Comparison of ENCODE assay signal across 26 cellular contexts in the genomic region with DNA sequence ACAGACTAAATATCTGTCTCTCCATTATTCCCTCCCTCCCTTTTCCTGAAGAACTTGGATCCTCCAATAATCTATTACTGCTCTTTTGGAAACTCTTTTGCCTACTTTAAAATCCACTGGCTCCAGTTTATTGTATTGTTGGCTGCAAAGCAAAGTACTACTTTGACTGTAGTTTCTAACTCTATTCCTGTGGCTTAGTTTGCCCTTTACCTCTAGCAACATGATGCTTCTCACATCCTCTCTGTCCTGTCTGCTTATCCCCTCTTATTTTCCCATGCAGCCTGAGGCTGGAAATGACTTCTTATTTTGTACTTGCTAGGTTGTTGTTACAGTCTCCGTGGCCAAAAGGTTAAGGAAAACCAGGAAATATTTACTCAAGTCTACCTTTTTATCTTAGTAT.
"Had no signal": no experiment of that assay in that cellular context is flagged by ENCODE, and none has a peak within 500 bp of the region (broad histone marks: within the 10 kb centered on the region; RNA-seq: fewer than 3 reads in every experiment).

No MANE protein-coding gene starts in this region.

- H3K27me3 ChIP-seq: esophagus squamous epithelium, heart right ventricle, neural progenitor cell, testis, transverse colon had no signal

- H3K4me1 ChIP-seq: esophagus squamous epithelium, heart right ventricle, neural progenitor cell, parathyroid adenoma, psoas muscle, testis, transverse colon had no signal

- H3K4me3 Mint-ChIP-seq: activated CD4-positive, alpha-beta memory T cell treated with anti-CD3 and anti-CD28 coated beads for 36 hours; activated naive CD4-positive, alpha-beta T cell treated with anti-CD3 and anti-CD28 coated beads, Interleukin-2, amount 10 ng/mL, durations not matched to agents 7 days and 5 days; activated T-helper 1 cell treated with anti-CD3 and anti-CD28 coated beads, Interleukin-12 subunit alpha, Interleukin-12 subunit beta, Interleukin-2, Interleukin-4 antibody, amounts not matched to agents 30 ng/mL and 10 ng/mL and 1 ng/mL, durations not matched to agents 14 hours and 24 hours and 36 hours; central memory CD8-positive, alpha-beta T cell; dendritic cell treated with granulocyte-macrophage colony-stimulating factor and Interleukin-4, amounts not matched to agents 40 ng/mL and 50 ng/mL, for 4 days; naive thymus-derived CD8-positive, alpha-beta T cell; neural progenitor cell had no signal

- DNase-seq: activated CD4-positive, alpha-beta memory T cell treated with anti-CD3 and anti-CD28 coated beads for 36 hours; activated CD4-positive, alpha-beta T cell treated with anti-CD3 and anti-CD28 coated beads for 4 hours; activated CD8-positive, alpha-beta memory T cell treated with anti-CD3 and anti-CD28 coated beads, Interleukin-2, amount 50 U/mL, for 4 hours; activated gamma-delta T cell; activated naive CD4-positive, alpha-beta T cell treated with anti-CD3 and anti-CD28 coated beads, Interleukin-2, amount 10 ng/mL, durations not matched to agents 7 days and 5 days; activated T-cell treated with anti-CD3 and anti-CD28 coated beads, Interleukin-2, amount 50 U/mL, for 1 hour; amygdala; esophagus squamous epithelium; foreskin melanocyte; heart right ventricle; midbrain; naive thymus-derived CD8-positive, alpha-beta T cell; occipital lobe; psoas muscle; stimulated activated CD4-positive, alpha-beta T cell treated with anti-CD3 and anti-CD28 coated beads, Interleukin-15, amount 100 ng/mL, for 24 hours; stimulated activated CD4-positive, alpha-beta T cell treated with anti-CD3 and anti-CD28 coated beads, Interleukin-2, amount 100 ng/mL, for 24 hours; stimulated activated naive CD4-positive, alpha-beta T cell treated with Interleukin-2 at 50 U/mL for 16 hours; testis; transverse colon had no signal

- H3K27me3 Mint-ChIP-seq: activated naive CD4-positive, alpha-beta T cell treated with anti-CD3 and anti-CD28 coated beads, Interleukin-2, amount 10 ng/mL, durations not matched to agents 7 days and 5 days; central memory CD8-positive, alpha-beta T cell; dendritic cell treated with granulocyte-macrophage colony-stimulating factor and Interleukin-4, amounts not matched to agents 40 ng/mL and 50 ng/mL, for 4 days; naive thymus-derived CD8-positive, alpha-beta T cell had no signal

- H3K4me3 ChIP-seq: esophagus squamous epithelium, heart right ventricle, neural progenitor cell, psoas muscle, smooth muscle cell, testis, transverse colon had no signal

- H3K4me2 ChIP-seq: neural progenitor cell, smooth muscle cell had no signal

- H3K9me3 ChIP-seq: psoas muscle, testis had no signal

- H3K27ac ChIP-seq: epithelial cell of prostate, esophagus squamous epithelium, heart right ventricle, neural progenitor cell, parathyroid adenoma, psoas muscle, testis, transverse colon had no signal

- ATAC-seq: heart right ventricle; naive thymus-derived CD8-positive, alpha-beta T cell; psoas muscle had no signal

- H3K4me1 Mint-ChIP-seq: neural progenitor cell had no signal

- H3K79me2 ChIP-seq: parathyroid adenoma had no signal

- H3K27ac Mint-ChIP-seq: activated CD4-positive, alpha-beta memory T cell treated with anti-CD3 and anti-CD28 coated beads for 36 hours; activated naive CD4-positive, alpha-beta T cell treated with anti-CD3 and anti-CD28 coated beads, Interleukin-2, amount 10 ng/mL, durations not matched to agents 7 days and 5 days; activated T-helper 1 cell treated with anti-CD3 and anti-CD28 coated beads, Interleukin-12 subunit alpha, Interleukin-12 subunit beta, Interleukin-2, Interleukin-4 antibody, amounts not matched to agents 30 ng/mL and 10 ng/mL and 1 ng/mL, durations not matched to agents 14 hours and 24 hours and 36 hours; dendritic cell treated with granulocyte-macrophage colony-stimulating factor and Interleukin-4, amounts not matched to agents 40 ng/mL and 50 ng/mL, for 4 days; neural progenitor cell had no signal
